Comparison of ENCODE assay signal across 8 cellular contexts in the genomic region with DNA sequence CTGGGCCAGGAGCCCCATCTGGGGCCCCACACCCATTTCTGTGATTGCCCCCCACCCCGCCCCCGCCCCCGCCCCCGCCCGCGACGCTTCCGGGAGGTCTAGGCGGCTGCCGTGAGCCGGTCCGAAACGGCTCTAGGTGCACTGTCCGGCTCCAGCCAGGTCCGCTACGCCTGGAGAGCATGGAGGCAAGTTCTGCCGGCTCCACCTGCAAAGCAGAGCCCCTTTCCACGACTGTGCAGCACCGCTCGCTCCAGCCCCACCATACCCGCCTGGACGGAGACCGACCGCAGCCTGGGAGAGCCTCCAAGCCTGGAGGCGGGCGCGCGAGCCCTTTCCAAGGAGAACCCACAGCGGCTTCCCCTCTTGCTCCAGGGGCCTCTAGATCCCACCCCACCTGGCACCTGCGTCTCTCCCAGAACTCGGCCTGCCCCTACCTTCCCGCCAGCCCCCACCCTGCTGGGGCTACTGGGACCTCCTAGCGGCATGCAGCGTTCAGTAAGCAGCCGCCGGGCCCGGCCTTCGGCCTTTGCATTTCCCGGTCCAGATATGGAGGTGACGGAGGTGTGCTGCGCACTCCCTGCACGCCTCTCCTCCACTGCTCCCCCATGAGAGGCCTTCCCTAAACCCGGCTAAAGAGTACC.
DNase-seq lines count a peak whose midpoint lies in the region; ATAC-seq and TF ChIP-seq lines count a peak whose summit lies in the region.

No MANE protein-coding gene starts in this region.

- no peak overlapping the region for H3K27ac Mint-ChIP-seq in HFFc6

- peak overlapping the region; percentile 90 for H3K4me3 Mint-ChIP-seq in HFFc6

- no peaks in the 10 kb centered on the region for H3K9me3 ChIP-seq in cardiac muscle cell (ENCODE audit: low read depth)
- no peaks in the 10 kb centered on the region for H3K9me3 ChIP-seq in sigmoid colon

- no peak for TF ChIP-seq EP300 in sigmoid colon (IDR thresholded peaks at IDR 0.05)

- TF ChIP-seq CTCF in HFFc6 (IDR thresholded peaks at IDR 0.05) (no peak), WI38 (IDR thresholded peaks at IDR 0.05; ENCODE audit: low read depth, low read length) (no peak), cardiac muscle cell (IDR thresholded peaks at IDR 0.05; ENCODE audit: low read depth, low read length) (no peak), sigmoid colon (IDR thresholded peaks at IDR 0.05) (no peak), foreskin keratinocyte (conservative IDR thresholded peaks at IDR 0.05) (no peak)

- DNase-seq in HFFc6 (no peak), cardiac muscle cell (ENCODE audit: low read depth in 1 of 2, low spot score in 1 of 2) (peak; percentile 48 to 56), sigmoid colon (peak; percentile 73), 8988T (no peak), DMS114 treated with DMSO at 0.1 percent for 48 hours (lab: John Stamatoyannopoulos, UW; ENCODE audit: unreplicated experiment) (no peak), foreskin keratinocyte (no peak)

- H3K36me3 Mint-ChIP-seq in HFFc6 (ENCODE audit: low read depth): peaks cover 8% of the 10 kb centered on the region

- H3K36me3 ChIP-seq in cardiac muscle cell (no peaks in the 10 kb centered on the region), sigmoid colon (no peaks in the 10 kb centered on the region)

- no peaks in the 10 kb centered on the region; the same call in 1 of the 2 replicates for H3K27me3 Mint-ChIP-seq in HFFc6 (ENCODE audit: insufficient read depth)

- H3K27ac ChIP-seq in cardiac muscle cell (no peak overlapping the region), sigmoid colon (peak overlapping the region; percentile 78 to 94 (median 88)), foreskin keratinocyte (no peak overlapping the region)

- H3K9me3 Mint-ChIP-seq in HFFc6: peaks cover 9% of the 10 kb centered on the region

- peaks cover 23% of the 10 kb centered on the region for H3K4me1 ChIP-seq in cardiac muscle cell (ENCODE audit: low read depth)
- peaks cover 0 to 39% (median 32%) of the 10 kb centered on the region in 4 donors for H3K4me1 ChIP-seq in sigmoid colon
- peaks cover 14% of the 10 kb centered on the region for H3K4me1 ChIP-seq in foreskin keratinocyte

- H3K27me3 ChIP-seq in cardiac muscle cell: peaks cover 10% of the 10 kb centered on the region
- no peaks in the 10 kb centered on the region for H3K27me3 ChIP-seq in sigmoid colon
- H3K27me3 ChIP-seq in foreskin keratinocyte: no peaks in the 10 kb centered on the region

- TF ChIP-seq POLR2A in sigmoid colon (IDR thresholded peaks at IDR 0.05): no peak

- H3K4me3 ChIP-seq in WI38 (ENCODE audit: low read depth, low read length) (peak overlapping the region; percentile 70), cardiac muscle cell (peak overlapping the region; percentile 40), sigmoid colon (peak overlapping the region; percentile 37 to 83 (median 56))

- 1 to 7% methylated on average over 43 of the region's 43 CpGs for WGBS in sigmoid colon, 2 donors

- H3K4me1 Mint-ChIP-seq in HFFc6 (ENCODE audit: low read depth): peaks cover 23% of the 10 kb centered on the region

- intact Hi-C loops in sigmoid colon (cut with DNase I): loop anchor here (2.0 kb wide), 4 partner anchors 26 to 178 kb away; no protein-coding TSS in a partner anchor

- ATAC-seq in GM18511 (IDR thresholded peaks at IDR 0.05; ENCODE audit: unreplicated experiment) (peak; percentile 56), foreskin keratinocyte (no peak)

Comparison
In these comparisons a context has a peak if more than half of its experiments do, and no peak if none do; other contexts are left out.
1. DNase-seq: peak in cardiac muscle cell (2 of 2) and sigmoid colon (single experiment); none in HFFc6 (single experiment), 8988T (single experiment), DMS114 treated with DMSO at 0.1 percent for 48 hours (single experiment) and foreskin keratinocyte (0 of 2).
2. H3K27ac ChIP-seq: peak in sigmoid colon (4 of 4); none in cardiac muscle cell (single experiment) and foreskin keratinocyte (single experiment).
3. Peak in every context shown above with its lines, with median percentiles within 50 percentile points of each other: H3K4me3 ChIP-seq.